28 cellular contexts compared by ENCODE assay signal in the genomic region with DNA sequence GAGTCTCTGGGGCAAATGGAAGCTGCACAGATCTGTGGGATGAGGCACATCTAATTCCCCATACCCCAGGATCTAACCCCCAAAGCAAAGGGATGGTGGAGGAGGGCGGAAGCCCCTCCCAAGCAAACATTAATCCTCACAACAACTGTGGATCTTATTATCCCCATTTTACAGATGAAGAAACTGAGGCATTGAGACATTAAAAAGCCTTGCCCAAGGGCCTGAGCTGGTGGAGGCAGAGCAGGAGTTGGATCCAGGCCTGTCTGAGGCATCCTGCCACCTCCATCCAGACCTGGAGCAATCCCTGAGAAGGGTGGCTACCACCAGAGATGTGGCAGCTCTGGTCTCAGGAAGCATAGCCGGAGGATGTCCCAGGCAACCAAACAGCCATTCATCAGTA. TPM values are rescaled to one million over a fixed set of nuclear protein-coding genes. Genes with fewer than 3 reads are reported as not detected.
DNase-seq lines count a peak whose midpoint lies in the region; ATAC-seq, FAIRE-seq and TF ChIP-seq lines count a peak whose summit lies in the region.
"Had no signal": no experiment of that assay in that cellular context is flagged by ENCODE, and none has a peak within 500 bp of the region (broad histone marks: within the 10 kb centered on the region; RNA-seq: fewer than 3 reads in every experiment).

No MANE protein-coding gene starts in this region.

- no peak for TF ChIP-seq EP300 in HepG2 (IDR thresholded peaks at IDR 0.05; ENCODE audit: low read depth in 2 of 2, low read length in 2 of 2)
- TF ChIP-seq EP300 in HepG2 (CRISPR knock-in tag; IDR thresholded peaks at IDR 0.05; ENCODE audit: borderline replicate concordance): no peak

- no peak for ATAC-seq in HepG2
- no peak for ATAC-seq in right lobe of liver
- ATAC-seq in HG02840 (IDR thresholded peaks at IDR 0.05; ENCODE audit: low FRiP score, unreplicated experiment): no peak

- TF ChIP-seq POLR2A in HepG2 (IDR thresholded peaks at IDR 0.05; ENCODE audit: insufficient read depth in 1 of 2, low read depth in 2 of 2, low read length in 2 of 2) (no peak), right lobe of liver (IDR thresholded peaks at IDR 0.05) (no peak)

- H2AFZ ChIP-seq in HepG2 (ENCODE audit: low read length): no peak overlapping the region

- peaks cover 19% of the 10 kb centered on the region for H3K36me3 Mint-ChIP-seq in T-helper 2 cell treated with Interferon-gamma antibody and Interleukin-4, amounts not matched to agents 5 μg/mL and 100 μg/mL, for 36 hours (ENCODE audit: low read depth)

- H3K4me2 ChIP-seq in HepG2 (ENCODE audit: low read depth, low read length): no peak overlapping the region

- no peaks in the 10 kb centered on the region for H3K36me3 ChIP-seq in HepG2 (replicated peaks in 1 of 2; ENCODE audit: control insufficient read depth in 1 of 2, insufficient read depth in 2 of 2, low read length in 2 of 2)
- no peaks in the 10 kb centered on the region for H3K36me3 ChIP-seq in right lobe of liver
- H3K36me3 ChIP-seq: BE2C, MG63, SJSA1 had no signal

- H3K9ac ChIP-seq in HepG2 (ENCODE audit: insufficient read depth, low read depth, low read length): no peak overlapping the region

- H3K4me1 Mint-ChIP-seq in T-helper 2 cell treated with Interferon-gamma antibody and Interleukin-4, amounts not matched to agents 5 μg/mL and 100 μg/mL, for 36 hours (ENCODE audit: low read depth): peaks cover 41% of the 10 kb centered on the region

- CTCF ChIA-PET in HepG2 (lab: Yijun Ruan, JAX; ENCODE audit: low intra/inter-chr PET ratio, low total read pairs): interaction anchor here (1.4 kb wide), 1 partner anchor 33 kb away, joined by 3 read pairs; no protein-coding TSS in a partner anchor

- H3K4me3 ChIP-seq in HepG2 (replicated peaks in 1 of 3; ENCODE audit: insufficient read depth in 1 of 3, low read depth in 2 of 3, low read length in 3 of 3): no peak overlapping the region
- H3K4me3 ChIP-seq in right lobe of liver: no peak overlapping the region
- H3K4me3 ChIP-seq in dorsolateral prefrontal cortex: no peak overlapping the region
- H3K4me3 ChIP-seq: MG63, SJSA1 had no signal

- H3K27ac Mint-ChIP-seq in T-helper 2 cell treated with Interferon-gamma antibody and Interleukin-4, amounts not matched to agents 5 μg/mL and 100 μg/mL, for 36 hours: no peak overlapping the region

- TF ChIP-seq CTCF in HepG2 (CRISPR knock-in tag; IDR thresholded peaks at IDR 0.05) (no peak), right lobe of liver (IDR thresholded peaks at IDR 0.05) (no peak), dorsolateral prefrontal cortex (IDR thresholded peaks at IDR 0.05 in 54 of 56, conservative IDR thresholded peaks at IDR 0.05 in 2 of 56; ENCODE audit: low read depth in 1 of 56, partially characterized antibody in 56 of 56) (no peak)

- H3K4me1 ChIP-seq in HepG2 (ENCODE audit: insufficient read depth, low read length) (peaks cover 58% of the 10 kb centered on the region), right lobe of liver (peaks cover 0 to 11% (median 3%) of the 10 kb centered on the region in 4 donors)

- no peaks in the 10 kb centered on the region for H3K79me2 ChIP-seq in HepG2 (ENCODE audit: insufficient read depth, low read length)

- POLR2A ChIA-PET in HepG2 (lab: Yijun Ruan, JAX): no interaction called here

- H3K27ac ChIP-seq in HepG2 (ENCODE audit: extremely low read length, insufficient read depth, low read length) (no peak overlapping the region), right lobe of liver (no peak overlapping the region), dorsolateral prefrontal cortex (peak overlapping the region in 43 of 59 donors; percentile 5 to 96 (median 89))
- H3K27ac ChIP-seq: 22Rv1, SJSA1 had no signal

- H4K20me1 ChIP-seq in HepG2 (ENCODE audit: insufficient read depth, low read length): no peaks in the 10 kb centered on the region

- H3K27me3 Mint-ChIP-seq in T-helper 2 cell treated with Interferon-gamma antibody and Interleukin-4, amounts not matched to agents 5 μg/mL and 100 μg/mL, for 36 hours (ENCODE audit: low read depth): no peaks in the 10 kb centered on the region

- FAIRE-seq in HepG2 (lab: Jason Lieb, UNC): no peak
- FAIRE-seq: GM19239 had no signal

- H3K9me3 ChIP-seq in HepG2 (ENCODE audit: low read length) (no peaks in the 10 kb centered on the region), right lobe of liver (no peaks in the 10 kb centered on the region)
- H3K9me3 ChIP-seq: BE2C, MG63, SJSA1 had no signal

- H3K4me3 Mint-ChIP-seq in T-helper 2 cell treated with Interferon-gamma antibody and Interleukin-4, amounts not matched to agents 5 μg/mL and 100 μg/mL, for 36 hours: peak overlapping the region; percentile 75

- H3K9me3 Mint-ChIP-seq in T-helper 2 cell treated with Interferon-gamma antibody and Interleukin-4, amounts not matched to agents 5 μg/mL and 100 μg/mL, for 36 hours: no peaks in the 10 kb centered on the region
- H3K9me3 Mint-ChIP-seq: CD8-positive, alpha-beta memory T cell had no signal

- H3K27me3 ChIP-seq in HepG2 (ENCODE audit: control insufficient read depth in 1 of 2, insufficient read depth in 2 of 2, low read length in 2 of 2) (peaks cover 7 to 53% of the 10 kb centered on the region in 2 experiments), right lobe of liver (no peaks in the 10 kb centered on the region), dorsolateral prefrontal cortex (no peaks in the 10 kb centered on the region)
- H3K27me3 ChIP-seq: BE2C, MG63, SJSA1 had no signal

- no peak for DNase-seq in T-helper 2 cell treated with Interferon-gamma antibody and Interleukin-4, amounts not matched to agents 5 μg/mL and 100 μg/mL, for 36 hours (ENCODE audit: low spot score)
- DNase-seq in T-helper 2 cell: no peak
- DNase-seq in HepG2 (ENCODE audit: low spot score): no peak
- no peak for DNase-seq in right lobe of liver
- DNase-seq in dorsolateral prefrontal cortex: no peak
- no peak for DNase-seq in cerebellar cortex (ENCODE audit: low spot score)
- no peak for DNase-seq in SK-N-DZ (ENCODE audit: low spot score)
- DNase-seq: ACHN; BE2C; CD8-positive, alpha-beta memory T cell; DMS79 treated with DMSO at 0.1 percent for 48 hours; GF-D8; H7; KG1; MG63; NCI-H1694; NCI-H2081; NCI-H2227 treated with DMSO at 0.1 percent for 48 hours; NCI-H526 treated with DMSO at 0.1 percent for 48 hours; Right ventricle myocardium superior; RPMI8226 had no signal

- 60% methylated on average over 2 of the region's 2 CpGs for WGBS in HepG2 (ENCODE audit: low lambda C conversion rate)
- WGBS in right lobe of liver (ENCODE audit: insufficient coverage, low coverage, low lambda C conversion rate, missing lambda C conversion rate): 100% methylated on average over 1 of the region's 2 CpGs

- intact Hi-C loops in HepG2 (cut with micrococcal nuclease; ENCODE audit: unreplicated experiment) (loop anchor here (10.0 kb wide), 1 partner anchor 56 kb away; no protein-coding TSS in a partner anchor), right lobe of liver (cut with DNase I) (loop anchor here (10.0 kb wide), 1 partner anchor 144 kb away; the partner anchor contains the start of genes B3GNT9 (in 2 of the 2), FBXL8 (in 2 of the 2) and TRADD (in 2 of the 2)), dorsolateral prefrontal cortex (cut with DNase I) (no loop called here)

- TF ChIP-seq RAD21 in HepG2 (CRISPR knock-in tag; IDR thresholded peaks at IDR 0.05): no peak

- BruUV-seq in HepG2 (replicated peaks; lab: Mats Ljungman, UMichigan): no TSS peak

- in situ Hi-C loops in HepG2 (cut with HindIII; ENCODE audit: extremely low pct_ligation_motif_present, low pct_unique_long_range_greater_than_20kb): loop anchor here (5.0 kb wide), 1 partner anchor 34 kb away; no protein-coding TSS in a partner anchor

RNA-seq across cellular contexts. Expression of gene CBFB, which starts 17.7 kb away (rescaled TPM):
- 70.8 and 76.0 TPM in 2 replicates for total RNA-seq in HepG2 (2016; rRNA removed; fragmentation: Illumina TruSeq; extraction: Trizol)
- 14.1 and 16.3 TPM in 2 replicates for total RNA-seq in HepG2 (2016; cell fraction: cytosol; rRNA removed; fragmentation: Illumina TruSeq; extraction: Trizol; ENCODE audit: low read depth)
- 66.9 and 69.6 TPM in 2 replicates for total RNA-seq in HepG2 (2016; cell fraction: insoluble cytoplasmic fraction; rRNA removed; fragmentation: Illumina TruSeq; extraction: Trizol)
- total RNA-seq in HepG2 (2016; cell fraction: membrane; rRNA removed; fragmentation: Illumina TruSeq; extraction: Trizol): 38.3 and 41.2 TPM in 2 replicates
- total RNA-seq in HepG2 (2016; cell fraction: nucleus; rRNA removed; fragmentation: Illumina TruSeq; extraction: Trizol): 31.2 and 35.7 TPM in 2 replicates
- polyA plus RNA-seq in HepG2 (2011; rRNA removed): 15.4 and 22.1 TPM in 2 replicates
- 10.3 and 18.1 TPM in 2 replicates for polyA plus RNA-seq in HepG2 (2011; cell fraction: cytosol; rRNA removed)
- polyA plus RNA-seq in HepG2 (2011; cell fraction: nucleus; rRNA removed): 10.2 and 17.3 TPM in 2 replicates
- 28.7 and 37.3 TPM in 2 replicates for polyA plus RNA-seq in HepG2 (2012)
- polyA plus RNA-seq in HepG2 (2016; cell fraction: cytosol; fragmentation: Illumina TruSeq; extraction: Trizol; ENCODE audit: low read depth): 7.7 and 8.0 TPM in 2 replicates
- 67.5 and 73.5 TPM in 2 replicates for polyA plus RNA-seq in HepG2 (2016; cell fraction: insoluble cytoplasmic fraction; fragmentation: Illumina TruSeq; extraction: Trizol; ENCODE audit: low read depth)
- polyA plus RNA-seq in HepG2 (2016; cell fraction: membrane; fragmentation: Illumina TruSeq; extraction: Trizol; ENCODE audit: low read depth): 22.4 and 23.1 TPM in 2 replicates
- polyA plus RNA-seq in HepG2 (2016; cell fraction: nucleus; fragmentation: Illumina TruSeq; extraction: Trizol; ENCODE audit: insufficient read depth, low read depth): 46.0 and 53.1 TPM in 2 replicates
- polyA minus RNA-seq in HepG2 (2011; rRNA and poly(A)+ RNA removed; ENCODE audit: low replicate concordance): 9.6 and 21.2 TPM in 2 replicates
- 35.2 and 47.8 TPM in 2 replicates for polyA minus RNA-seq in HepG2 (2011; cell fraction: cytosol; rRNA and poly(A)+ RNA removed)
- 23.3 and 26.0 TPM in 2 replicates for polyA minus RNA-seq in HepG2 (2011; cell fraction: nucleus; rRNA and poly(A)+ RNA removed)
- 10 to 100 TPM in 5 of 6 experiments, 1 to 10 TPM in 1; 7.9 to 23.3 (median 18.9) TPM for total RNA-seq in right lobe of liver
- total RNA-seq in dorsolateral prefrontal cortex: 10 to 100 TPM; 16.0 to 71.3 (median 36.7) TPM
- polyA plus RNA-seq in SK-N-DZ (2014; cell fraction: cytosol; rRNA removed): 82.6 and 84.8 TPM in 2 replicates
- polyA plus RNA-seq in SK-N-DZ (2014; cell fraction: nucleus; rRNA removed): 39.3 and 45.5 TPM in 2 replicates

RNA-seq across cellular contexts. Expression of gene CES4A, which starts 22.9 kb away (rescaled TPM):
- total RNA-seq in HepG2 (2016; rRNA removed; fragmentation: Illumina TruSeq; extraction: Trizol) (0.09 TPM in 1 of 2 replicates, not detected in the other), right lobe of liver (10 to 100 TPM in 4 of 6 experiments, 1 to 10 TPM in 2; 5.2 to 54.7 (median 15.3) TPM), dorsolateral prefrontal cortex (100 to 1,000 TPM in 75 of 120 experiments, 10 to 100 TPM in 45; 46.0 to 216 (median 110) TPM)
- total RNA-seq in HepG2 (2016; cell fraction: cytosol; rRNA removed; fragmentation: Illumina TruSeq; extraction: Trizol; ENCODE audit: low read depth): not detected in 2 replicates
- not detected in 2 replicates for total RNA-seq in HepG2 (2016; cell fraction: insoluble cytoplasmic fraction; rRNA removed; fragmentation: Illumina TruSeq; extraction: Trizol)
- not detected in 2 replicates for total RNA-seq in HepG2 (2016; cell fraction: membrane; rRNA removed; fragmentation: Illumina TruSeq; extraction: Trizol)
- 0.43 TPM in 1 of 2 replicates, not detected in the other for total RNA-seq in HepG2 (2016; cell fraction: nucleus; rRNA removed; fragmentation: Illumina TruSeq; extraction: Trizol)
- 0.17 and 0.18 TPM in 2 replicates for polyA plus RNA-seq in HepG2 (2011; rRNA removed)
- polyA plus RNA-seq in HepG2 (2011; cell fraction: cytosol; rRNA removed): not detected in 2 replicates
- 1.1 and 1.3 TPM in 2 replicates for polyA plus RNA-seq in HepG2 (2011; cell fraction: nucleus; rRNA removed)
- 0.19 and 0.28 TPM in 2 replicates for polyA plus RNA-seq in HepG2 (2012)
- not detected in 2 replicates for polyA plus RNA-seq in HepG2 (2016; cell fraction: cytosol; fragmentation: Illumina TruSeq; extraction: Trizol; ENCODE audit: low read depth)
- polyA plus RNA-seq in HepG2 (2016; cell fraction: insoluble cytoplasmic fraction; fragmentation: Illumina TruSeq; extraction: Trizol; ENCODE audit: low read depth): not detected in 2 replicates
- polyA plus RNA-seq in HepG2 (2016; cell fraction: membrane; fragmentation: Illumina TruSeq; extraction: Trizol; ENCODE audit: low read depth): not detected in 2 replicates
- 0.24 TPM in 1 of 2 replicates, not detected in the other for polyA plus RNA-seq in HepG2 (2016; cell fraction: nucleus; fragmentation: Illumina TruSeq; extraction: Trizol; ENCODE audit: insufficient read depth, low read depth)
- polyA minus RNA-seq in HepG2 (2011; rRNA and poly(A)+ RNA removed; ENCODE audit: low replicate concordance): 0.72 TPM in 1 of 2 replicates, not detected in the other
- not detected in 2 replicates for polyA minus RNA-seq in HepG2 (2011; cell fraction: cytosol; rRNA and poly(A)+ RNA removed)
- 0.13 TPM in 1 of 2 replicates, not detected in the other for polyA minus RNA-seq in HepG2 (2011; cell fraction: nucleus; rRNA and poly(A)+ RNA removed)
- 0.22 and 2.0 TPM in 2 replicates for polyA plus RNA-seq in SK-N-DZ (2014; cell fraction: cytosol; rRNA removed)
- polyA plus RNA-seq in SK-N-DZ (2014; cell fraction: nucleus; rRNA removed): 2.7 and 4.9 TPM in 2 replicates
- total RNA-seq: HT1080, NCI-H460, SJSA1 had no signal

RNA-seq across cellular contexts. Expression of gene CES3, which starts 50.2 kb away (rescaled TPM):
- 2.3 and 6.6 TPM in 2 replicates for total RNA-seq in HepG2 (2016; rRNA removed; fragmentation: Illumina TruSeq; extraction: Trizol)
- total RNA-seq in HepG2 (2016; cell fraction: cytosol; rRNA removed; fragmentation: Illumina TruSeq; extraction: Trizol; ENCODE audit: low read depth): 1.0 and 1.6 TPM in 2 replicates
- 2.2 and 6.6 TPM in 2 replicates for total RNA-seq in HepG2 (2016; cell fraction: insoluble cytoplasmic fraction; rRNA removed; fragmentation: Illumina TruSeq; extraction: Trizol)
- 1.1 and 1.5 TPM in 2 replicates for total RNA-seq in HepG2 (2016; cell fraction: membrane; rRNA removed; fragmentation: Illumina TruSeq; extraction: Trizol)
- 7.5 and 8.8 TPM in 2 replicates for total RNA-seq in HepG2 (2016; cell fraction: nucleus; rRNA removed; fragmentation: Illumina TruSeq; extraction: Trizol)
- 17.4 and 18.1 TPM in 2 replicates for polyA plus RNA-seq in HepG2 (2011; rRNA removed)
- 6.7 and 8.6 TPM in 2 replicates for polyA plus RNA-seq in HepG2 (2011; cell fraction: cytosol; rRNA removed)
- 92.0 and 127 TPM in 2 replicates for polyA plus RNA-seq in HepG2 (2011; cell fraction: nucleus; rRNA removed)
- 8.9 and 16.9 TPM in 2 replicates for polyA plus RNA-seq in HepG2 (2012)
- 0.78 and 0.88 TPM in 2 replicates for polyA plus RNA-seq in HepG2 (2016; cell fraction: cytosol; fragmentation: Illumina TruSeq; extraction: Trizol; ENCODE audit: low read depth)
- polyA plus RNA-seq in HepG2 (2016; cell fraction: insoluble cytoplasmic fraction; fragmentation: Illumina TruSeq; extraction: Trizol; ENCODE audit: low read depth): 1.7 and 1.9 TPM in 2 replicates
- 1.1 and 1.7 TPM in 2 replicates for polyA plus RNA-seq in HepG2 (2016; cell fraction: membrane; fragmentation: Illumina TruSeq; extraction: Trizol; ENCODE audit: low read depth)
- polyA plus RNA-seq in HepG2 (2016; cell fraction: nucleus; fragmentation: Illumina TruSeq; extraction: Trizol; ENCODE audit: insufficient read depth, low read depth): 17.9 and 18.5 TPM in 2 replicates
- 11.2 and 24.1 TPM in 2 replicates for polyA minus RNA-seq in HepG2 (2011; rRNA and poly(A)+ RNA removed; ENCODE audit: low replicate concordance)
- 3.3 and 3.6 TPM in 2 replicates for polyA minus RNA-seq in HepG2 (2011; cell fraction: cytosol; rRNA and poly(A)+ RNA removed)
- polyA minus RNA-seq in HepG2 (2011; cell fraction: nucleus; rRNA and poly(A)+ RNA removed): 30.0 and 30.8 TPM in 2 replicates
- 10 to 100 TPM; 19.1 to 82.4 (median 35.9) TPM for total RNA-seq in right lobe of liver
- total RNA-seq in dorsolateral prefrontal cortex: 10 to 100 TPM in 6 of 120 experiments, 1 to 10 TPM in 114; 1.3 to 16.1 (median 5.8) TPM
- polyA plus RNA-seq in SK-N-DZ (2014; cell fraction: cytosol; rRNA removed): 2.1 and 2.2 TPM in 2 replicates
- 9.9 and 12.0 TPM in 2 replicates for polyA plus RNA-seq in SK-N-DZ (2014; cell fraction: nucleus; rRNA removed)
- total RNA-seq: SJSA1 had no signal
- polyA plus RNA-seq: CD14-positive monocyte; CD8-positive, alpha-beta memory T cell had no signal

Comparison
In these comparisons a context has a peak if more than half of its experiments do, and no peak if none do; other contexts are left out.
1. RNA of gene CES4A, which starts 22.9 kb away (total RNA-seq): 46.0 to 216 TPM in dorsolateral prefrontal cortex and 5.2 to 54.7 TPM in right lobe of liver; 0.09 to 0.43 TPM in HepG2; every median in the first group is over 4 times any median in the second.
2. H3K27ac ChIP-seq: peak in dorsolateral prefrontal cortex (43 of 59); none in HepG2 (single experiment) and right lobe of liver (0 of 3).
3. intact Hi-C loops: an anchor here in HepG2 (10.0 kb wide) and right lobe of liver (10.0 kb wide); none called in dorsolateral prefrontal cortex.